Comparison of ENCODE assay signal across 1 cellular context in the genomic region with DNA sequence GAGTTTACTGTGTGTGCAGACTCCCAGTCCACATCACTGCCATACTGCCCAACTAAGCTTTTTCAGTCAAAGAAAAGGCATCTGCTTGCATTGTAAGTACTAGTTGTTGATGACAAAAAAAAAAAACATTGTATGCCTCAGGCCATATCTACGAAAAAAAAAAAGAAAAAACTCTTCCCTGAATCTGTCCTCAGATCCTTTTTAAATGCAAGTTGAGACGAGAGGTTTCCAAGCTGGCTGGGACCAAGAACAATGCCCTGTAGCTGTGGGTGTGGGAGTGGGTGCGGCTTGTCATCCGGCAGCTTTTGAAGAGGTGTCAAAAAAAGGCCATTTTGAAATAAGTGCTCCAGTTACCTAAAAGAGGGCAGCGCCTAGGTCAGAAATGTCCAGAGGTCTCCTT.
TF ChIP-seq lines count a peak whose summit lies in the region.

No MANE protein-coding gene starts in this region.

TF ChIP-seq in HepG2, 621 proteins besides CTCF, POLR2A, EP300 and RAD21:
- TF ChIP-seq TAF15 (IDR thresholded peaks at IDR 0.05; ENCODE audit: low read depth, low read length, poor library complexity, severe bottlenecking) (no peak), SOX13 (IDR thresholded peaks at IDR 0.05) (no peak), SOX13 (CRISPR knock-in tag; conservative IDR thresholded peaks at IDR 0.05 in 1 of 2, IDR thresholded peaks at IDR 0.05 in 1 of 2) (no peak), ZNF3 (CRISPR knock-in tag; IDR thresholded peaks at IDR 0.05) (no peak), ZSCAN12 (CRISPR knock-in tag; IDR thresholded peaks at IDR 0.05) (no peak), SKI (IDR thresholded peaks at IDR 0.05; ENCODE audit: partially characterized antibody) (no peak), ZBTB3 (CRISPR knock-in tag; IDR thresholded peaks at IDR 0.05; ENCODE audit: borderline replicate concordance, low read depth) (no peak), MZF1 (CRISPR knock-in tag; IDR thresholded peaks at IDR 0.05; ENCODE audit: borderline replicate concordance) (no peak), ZNF549 (CRISPR knock-in tag; IDR thresholded peaks at IDR 0.05) (no peak), ZNF24 (IDR thresholded peaks at IDR 0.05) (no peak)
